In the genomic region with DNA sequence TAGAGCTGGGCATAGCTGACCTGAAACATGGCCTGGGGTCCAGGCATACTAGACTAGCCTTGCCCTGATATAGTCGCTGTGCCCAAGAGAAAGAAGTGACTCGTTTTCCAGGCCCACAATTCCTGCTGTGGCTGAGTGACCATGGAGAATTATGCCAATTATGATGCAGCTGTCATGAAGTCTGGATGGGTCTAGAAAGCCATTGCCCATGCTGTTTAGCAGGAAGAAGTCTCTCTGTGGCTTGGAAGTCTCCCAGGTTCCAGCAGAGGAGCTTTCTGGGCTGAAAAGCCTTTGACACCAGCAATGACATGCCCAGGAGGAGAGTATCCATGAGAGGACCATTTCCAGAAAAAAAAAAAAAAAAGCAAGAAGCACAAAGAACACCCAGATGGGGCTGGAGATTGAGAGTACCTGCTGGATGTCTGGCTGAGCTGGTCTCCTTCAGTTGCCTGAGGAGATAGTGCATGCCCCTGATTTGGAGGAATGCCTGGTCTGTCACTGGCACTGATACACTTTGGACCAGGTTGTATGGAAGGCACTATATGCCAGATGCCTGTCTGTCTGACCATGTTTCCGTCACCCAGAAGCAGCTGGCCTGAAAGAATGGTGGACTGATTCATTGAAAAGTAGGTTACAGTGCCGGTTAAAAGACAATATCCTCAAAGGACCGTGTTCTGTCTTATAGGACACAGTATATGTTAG, we compare ENCODE assay signal across 14 cellular contexts.
"Had no signal": no experiment of that assay in that cellular context is flagged by ENCODE, and none has a peak within 500 bp of the region (broad histone marks: within the 10 kb centered on the region; RNA-seq: fewer than 3 reads in every experiment).

No MANE protein-coding gene starts in this region.

- DNase-seq: activated CD4-positive, alpha-beta memory T cell treated with anti-CD3 and anti-CD28 coated beads for 36 hours; activated naive CD8-positive, alpha-beta T cell treated with anti-CD3 and anti-CD28 coated beads, Interleukin-2, amount 10 ng/mL, durations not matched to agents 7 days and 5 days; activated T-cell treated with anti-CD3 and anti-CD28 coated beads, Interleukin-2, amount 50 U/mL, for 4 hours; anterior cingulate cortex; effector CD8-positive, alpha-beta T cell; gastrocnemius medialis; heart right ventricle; left lung; mesendoderm; stimulated activated CD4-positive, alpha-beta T cell treated with anti-CD3 and anti-CD28 coated beads, Interleukin-15, amount 100 ng/mL, for 24 hours; stimulated activated CD4-positive, alpha-beta T cell treated with anti-CD3 and anti-CD28 coated beads, Interleukin-4, amount 100 ng/mL, for 4 hours; T1000 had no signal

- H3K9me3 ChIP-seq: gastrocnemius medialis, heart right ventricle, left lung had no signal

- H3K36me3 ChIP-seq: gastrocnemius medialis, heart right ventricle, left lung had no signal

- H3K27ac ChIP-seq: gastrocnemius medialis, VCaP had no signal

- H3K27ac Mint-ChIP-seq: activated CD4-positive, alpha-beta memory T cell treated with anti-CD3 and anti-CD28 coated beads for 36 hours; activated naive CD8-positive, alpha-beta T cell treated with anti-CD3 and anti-CD28 coated beads, Interleukin-2, amount 10 ng/mL, durations not matched to agents 7 days and 5 days had no signal

- H3K4me1 ChIP-seq: left lung had no signal

- H3K4me1 Mint-ChIP-seq: activated naive CD8-positive, alpha-beta T cell treated with anti-CD3 and anti-CD28 coated beads, Interleukin-2, amount 10 ng/mL, durations not matched to agents 7 days and 5 days had no signal

- H3K4me3 ChIP-seq: coronary artery, gastrocnemius medialis, heart right ventricle, left lung had no signal

- H3K4me3 Mint-ChIP-seq: activated CD4-positive, alpha-beta memory T cell treated with anti-CD3 and anti-CD28 coated beads for 36 hours; activated naive CD8-positive, alpha-beta T cell treated with anti-CD3 and anti-CD28 coated beads, Interleukin-2, amount 10 ng/mL, durations not matched to agents 7 days and 5 days; activated T-cell treated with anti-CD3 and anti-CD28 coated beads, Interleukin-2, amount 50 U/mL, for 4 hours had no signal

- H3K9me3 Mint-ChIP-seq: activated CD4-positive, alpha-beta memory T cell treated with anti-CD3 and anti-CD28 coated beads for 36 hours; activated naive CD8-positive, alpha-beta T cell treated with anti-CD3 and anti-CD28 coated beads, Interleukin-2, amount 10 ng/mL, durations not matched to agents 7 days and 5 days; activated T-cell treated with anti-CD3 and anti-CD28 coated beads, Interleukin-2, amount 50 U/mL, for 4 hours had no signal

- H3K27me3 ChIP-seq: gastrocnemius medialis, heart right ventricle, left lung had no signal

- H3K36me3 Mint-ChIP-seq: activated CD4-positive, alpha-beta memory T cell treated with anti-CD3 and anti-CD28 coated beads for 36 hours; activated naive CD8-positive, alpha-beta T cell treated with anti-CD3 and anti-CD28 coated beads, Interleukin-2, amount 10 ng/mL, durations not matched to agents 7 days and 5 days had no signal
